In genomic region chr6:156471000-156471399, GRCh38 we compare ENCODE assay signal across 28 cellular contexts.
"Had no signal": no experiment of that assay in that cellular context is flagged by ENCODE, and none has a peak within 500 bp of the region (broad histone marks: within the 10 kb centered on the region; RNA-seq: fewer than 3 reads in every experiment).

No MANE protein-coding gene starts in this region.

- H3K9me3 ChIP-seq: colonic mucosa, esophagus muscularis mucosa, esophagus squamous epithelium, gastrocnemius medialis, gastroesophageal sphincter had no signal

- H3K4me3 ChIP-seq: colonic mucosa, coronary artery, dorsolateral prefrontal cortex, esophagus muscularis mucosa, esophagus squamous epithelium, gastrocnemius medialis, gastroesophageal sphincter, heart left ventricle, heart right ventricle, hepatocyte had no signal

- H3K4me1 ChIP-seq: colonic mucosa, esophagus muscularis mucosa, esophagus squamous epithelium, foreskin keratinocyte, gastrocnemius medialis, gastroesophageal sphincter, heart left ventricle, heart right ventricle had no signal

- H3K4me2 ChIP-seq: hepatocyte had no signal

- ATAC-seq: effector memory CD8-positive, alpha-beta T cell; esophagus mucosa; foreskin keratinocyte; gastrocnemius medialis; gastroesophageal sphincter; heart left ventricle; heart right ventricle had no signal

- FAIRE-seq: endometrium, endothelial cell of umbilical vein, frontal cortex had no signal

- H3K27ac ChIP-seq: colonic mucosa, coronary artery, dorsolateral prefrontal cortex, epithelial cell of prostate, esophagus muscularis mucosa, esophagus squamous epithelium, foreskin keratinocyte, gastrocnemius medialis, gastroesophageal sphincter, heart left ventricle, heart right ventricle, hepatocyte had no signal

- H3K36me3 ChIP-seq: colonic mucosa, esophagus muscularis mucosa, esophagus squamous epithelium, gastrocnemius medialis, gastroesophageal sphincter, heart left ventricle, heart right ventricle had no signal

- H3K27me3 ChIP-seq: colonic mucosa, dorsolateral prefrontal cortex, esophagus muscularis mucosa, esophagus squamous epithelium, foreskin keratinocyte, gastrocnemius medialis, gastroesophageal sphincter, heart left ventricle, heart right ventricle, hepatocyte had no signal

- H2AFZ ChIP-seq: hepatocyte had no signal

- DNase-seq: colonic mucosa; cortex of kidney; dermis blood vessel endothelial cell; dorsolateral prefrontal cortex; effector CD4-positive, alpha-beta T cell; effector CD8-positive, alpha-beta T cell; effector memory CD4-positive, alpha-beta T cell; effector memory CD8-positive, alpha-beta T cell; endodermal cell; erythroblast; esophagus squamous epithelium; foreskin fibroblast; foreskin keratinocyte; foreskin melanocyte; gastrocnemius medialis; glutamatergic neuron; head of caudate nucleus; heart left ventricle; heart right ventricle had no signal

- H3K79me2 ChIP-seq: hepatocyte had no signal
